12 cellular contexts compared by ENCODE assay signal in genomic region chr5:160469156-160470144, GRCh38.
A peak's percentile ranks its signal among the peaks of the same experiment; 100 is the strongest.
DNase-seq lines count a peak whose midpoint lies in the region; ATAC-seq and TF ChIP-seq lines count a peak whose summit lies in the region.
"Had no signal": no experiment of that assay in that cellular context is flagged by ENCODE, and none has a peak within 500 bp of the region (broad histone marks: within the 10 kb centered on the region; RNA-seq: fewer than 3 reads in every experiment).

No MANE protein-coding gene starts in this region.

- no peak overlapping the region for H2AFZ ChIP-seq in SU-DHL-6 (ENCODE audit: low read depth, low read length, severe bottlenecking)

- H3K4me3 ChIP-seq in SU-DHL-6 (ENCODE audit: insufficient read depth, low read length, poor library complexity, severe bottlenecking) = peak overlapping the region; percentile 66

- H3K27ac ChIP-seq in SU-DHL-6 (ENCODE audit: low read depth, low read length) = peak overlapping the region; percentile 92

- H3K27me3 Mint-ChIP-seq in stimulated activated naive CD8-positive, alpha-beta T cell treated with anti-CD3 and anti-CD28 coated beads, Interleukin-15, Interleukin-2, amounts not matched to agents 100 ng/mL and 50 ng/mL, for 24 hours = no peaks in the 10 kb centered on the region

- H3K4me2 ChIP-seq in SU-DHL-6 (ENCODE audit: low read depth, low read length, poor library complexity, severe bottlenecking) = peak overlapping the region; percentile 98

- H3K9ac ChIP-seq in SU-DHL-6 (ENCODE audit: low read length) = peak overlapping the region; percentile 76

- no peaks in the 10 kb centered on the region for H3K9me2 ChIP-seq in SU-DHL-6 (replicated peaks; ENCODE audit: insufficient read depth, low read length)

- no peak for DNase-seq in stimulated activated naive CD8-positive, alpha-beta T cell treated with anti-CD3 and anti-CD28 coated beads, Interleukin-15, Interleukin-2, amounts not matched to agents 100 U/mL and 50 U/mL, for 24 hours
- DNase-seq in foreskin melanocyte (peak; percentile 76), HuH-7 (ENCODE audit: low spot score) (no peak)
- DNase-seq: BE2C, H9, heart left ventricle, NCI-H2029 had no signal

- H3K27ac Mint-ChIP-seq in stimulated activated naive CD8-positive, alpha-beta T cell treated with anti-CD3 and anti-CD28 coated beads, Interleukin-15, Interleukin-2, amounts not matched to agents 100 ng/mL and 50 ng/mL, for 24 hours = peak overlapping the region; percentile 99
- H3K27ac Mint-ChIP-seq: H9 had no signal

- H4K20me1 ChIP-seq in SU-DHL-6 (ENCODE audit: low read depth, low read length) = peaks cover 34% of the 10 kb centered on the region

- ATAC-seq in stimulated activated naive CD8-positive, alpha-beta T cell treated with anti-CD3 and anti-CD28 coated beads, Interleukin-15, Interleukin-2, amounts not matched to agents 100 U/mL and 50 U/mL, for 24 hours = no peak
- ATAC-seq in HG02840 (IDR thresholded peaks at IDR 0.05; ENCODE audit: low FRiP score, unreplicated experiment) = no peak
- no peak for ATAC-seq in HG02623 (IDR thresholded peaks at IDR 0.05; ENCODE audit: unreplicated experiment)
- ATAC-seq in HG02798 (IDR thresholded peaks at IDR 0.05; ENCODE audit: poor library complexity, unreplicated experiment) = no peak
- ATAC-seq: heart left ventricle had no signal

- H3K9me3 ChIP-seq in SU-DHL-6 (ENCODE audit: insufficient read depth, low read length) = no peaks in the 10 kb centered on the region
- H3K9me3 ChIP-seq: BE2C, heart left ventricle had no signal

- peaks cover 85% of the 10 kb centered on the region for H3K4me1 Mint-ChIP-seq in stimulated activated naive CD8-positive, alpha-beta T cell treated with anti-CD3 and anti-CD28 coated beads, Interleukin-15, Interleukin-2, amounts not matched to agents 100 ng/mL and 50 ng/mL, for 24 hours (ENCODE audit: low read depth)

- no peak for TF ChIP-seq CTCF in SU-DHL-6 (IDR thresholded peaks at IDR 0.05; ENCODE audit: insufficient read depth, low read length, poor library complexity, severe bottlenecking)

- peak overlapping the region; percentile 99 for H3K4me3 Mint-ChIP-seq in stimulated activated naive CD8-positive, alpha-beta T cell treated with anti-CD3 and anti-CD28 coated beads, Interleukin-15, Interleukin-2, amounts not matched to agents 100 ng/mL and 50 ng/mL, for 24 hours
- H3K4me3 Mint-ChIP-seq: H9 had no signal

- peaks cover 29% of the 10 kb centered on the region for H3K36me3 ChIP-seq in SU-DHL-6 (ENCODE audit: low read length)
- H3K36me3 ChIP-seq: BE2C, heart left ventricle had no signal

- H3K36me3 Mint-ChIP-seq in stimulated activated naive CD8-positive, alpha-beta T cell treated with anti-CD3 and anti-CD28 coated beads, Interleukin-15, Interleukin-2, amounts not matched to agents 100 ng/mL and 50 ng/mL, for 24 hours (ENCODE audit: low read depth) = peaks cover 55% of the 10 kb centered on the region

- H3F3A ChIP-seq in SU-DHL-6 (ENCODE audit: insufficient read depth) = peaks cover 38% of the 10 kb centered on the region

- H3K79me2 ChIP-seq in SU-DHL-6 (ENCODE audit: insufficient read depth, low read length) = peaks cover 65% of the 10 kb centered on the region

- H3K9me3 Mint-ChIP-seq in stimulated activated naive CD8-positive, alpha-beta T cell treated with anti-CD3 and anti-CD28 coated beads, Interleukin-15, Interleukin-2, amounts not matched to agents 100 ng/mL and 50 ng/mL, for 24 hours = no peaks in the 10 kb centered on the region
- H3K9me3 Mint-ChIP-seq: H9 had no signal

- H3K27me3 ChIP-seq in SU-DHL-6 (ENCODE audit: low read length) = no peaks in the 10 kb centered on the region
- H3K27me3 ChIP-seq: BE2C, heart left ventricle had no signal
